ENCODE assay signal across 24 cellular contexts in genomic region chr2:18662689-18663088, GRCh38.
DNase-seq lines count a peak whose midpoint lies in the region; ATAC-seq, FAIRE-seq and TF ChIP-seq lines count a peak whose summit lies in the region.
"Had no signal": no experiment of that assay in that cellular context is flagged by ENCODE, and none has a peak within 500 bp of the region (broad histone marks: within the 10 kb centered on the region; RNA-seq: fewer than 3 reads in every experiment).

No MANE protein-coding gene starts in this region.

- no peaks in the 10 kb centered on the region for H3K36me3 ChIP-seq in breast epithelium
- H3K36me3 ChIP-seq in PC-3 (ENCODE audit: low read depth, low read length): no peaks in the 10 kb centered on the region
- H3K36me3 ChIP-seq: BLaER1 treated with 17β-estradiol and CSF1 and Interleukin-3, amounts not matched to agents 10 nM and 100 nM had no signal

- no peak overlapping the region for H3K27ac Mint-ChIP-seq in MCF 10A (ENCODE audit: low read depth, unreplicated experiment)
- H3K27ac Mint-ChIP-seq: CD4-positive, alpha-beta T cell had no signal

- BruUV-seq in MCF 10A (replicated peaks; lab: Mats Ljungman, UMichigan) (no TSS peak), PC-3 (replicated peaks; lab: Mats Ljungman, UMichigan) (no TSS peak)

- CTCF ChIA-PET in MCF 10A (lab: Yijun Ruan, JAX): no interaction called here
- CTCF ChIA-PET in PC-3 (lab: Charles Lee): no interaction called here

- DNase-seq in MCF 10A (ENCODE audit: unreplicated experiment) (peak; percentile 18), breast epithelium (ENCODE audit: low spot score in 2 of 2) (no peak), PC-3 (peak; percentile 61), epithelial cell of esophagus (ENCODE audit: low read depth) (peak; percentile 9), foreskin melanocyte (no peak), HTR-8/SVneo (ENCODE audit: insufficient read length, low spot score) (no peak)
- DNase-seq: AML-193; CD4-positive, alpha-beta T cell; GDM1; Kasumi-1; MM.1S; NCI-H2029; NCI-H446 treated with DMSO at 0.1 percent for 48 hours; NCI-H526; NCI-H82 had no signal

- no peak overlapping the region for H3K4me3 Mint-ChIP-seq in MCF 10A (ENCODE audit: unreplicated experiment)
- H3K4me3 Mint-ChIP-seq: CD4-positive, alpha-beta T cell had no signal

- H3K79me2 ChIP-seq in PC-3 (ENCODE audit: low read length): no peaks in the 10 kb centered on the region

- no peaks in the 10 kb centered on the region for H3K4me1 ChIP-seq in breast epithelium
- H3K4me1 ChIP-seq in PC-3 (ENCODE audit: insufficient read depth, low read length): peaks cover 21% of the 10 kb centered on the region
- H3K4me1 ChIP-seq: BLaER1 treated with 17β-estradiol and CSF1 and Interleukin-3, amounts not matched to agents 10 nM and 100 nM had no signal

- peaks cover 15% of the 10 kb centered on the region for H3K4me1 Mint-ChIP-seq in MCF 10A (ENCODE audit: insufficient read depth, unreplicated experiment)

- no peaks in the 10 kb centered on the region for H3K9me3 Mint-ChIP-seq in MCF 10A (ENCODE audit: unreplicated experiment)

- H3K27me3 Mint-ChIP-seq in MCF 10A (ENCODE audit: insufficient read depth, unreplicated experiment): no peaks in the 10 kb centered on the region
- H3K27me3 Mint-ChIP-seq: CD4-positive, alpha-beta T cell had no signal

- no peaks in the 10 kb centered on the region for H3K36me3 Mint-ChIP-seq in MCF 10A (ENCODE audit: insufficient read depth, unreplicated experiment)

- H3K9me3 ChIP-seq in breast epithelium (no peaks in the 10 kb centered on the region), PC-3 (ENCODE audit: low read length) (no peaks in the 10 kb centered on the region)
- H3K9me3 ChIP-seq: BLaER1 treated with 17β-estradiol and CSF1 and Interleukin-3, amounts not matched to agents 10 nM and 100 nM had no signal

- intact Hi-C loops in MCF 10A (cut with micrococcal nuclease): no loop called here
- intact Hi-C loops in breast epithelium (cut with DNase I; ENCODE audit: low total_unique reads): no loop called here
- intact Hi-C loops in PC-3 (cut with micrococcal nuclease): no loop called here

- H4K20me1 ChIP-seq in PC-3 (ENCODE audit: low read length): no peaks in the 10 kb centered on the region
- H4K20me1 ChIP-seq: BLaER1 treated with 17β-estradiol and CSF1 and Interleukin-3, amounts not matched to agents 10 nM and 100 nM had no signal

- TF ChIP-seq POLR2A in breast epithelium (IDR thresholded peaks at IDR 0.05): no peak

- no peaks in the 10 kb centered on the region for H3K9me2 ChIP-seq in PC-3 (replicated peaks; ENCODE audit: low read length)

- peak overlapping the region; percentile 2; the same call in 1 of the 2 replicates for H3K4me2 ChIP-seq in PC-3 (ENCODE audit: low read length)
- H3K4me2 ChIP-seq: BLaER1 treated with 17β-estradiol and CSF1 and Interleukin-3, amounts not matched to agents 10 nM and 100 nM had no signal

- peak overlapping the region; percentile 15; the same call in 1 of the 2 replicates for H2AFZ ChIP-seq in PC-3 (ENCODE audit: low read length)

- FAIRE-seq in HTR-8/SVneo (lab: Jason Lieb, UNC): no peak
- FAIRE-seq: A204.1, D721Med, GM12878, H1, K562, RCC 7860 had no signal

- no peak overlapping the region for H3K4me3 ChIP-seq in breast epithelium
- no peak overlapping the region for H3K4me3 ChIP-seq in PC-3 (ENCODE audit: low read length)
- no peak overlapping the region for H3K4me3 ChIP-seq in epithelial cell of esophagus (ENCODE audit: low read length)
- H3K4me3 ChIP-seq: BLaER1 treated with 17β-estradiol and CSF1 and Interleukin-3, amounts not matched to agents 10 nM and 100 nM; GM12878; K562 had no signal

- peak; percentile 79 for ATAC-seq in PC-3
- ATAC-seq in HG02870 (IDR thresholded peaks at IDR 0.05; ENCODE audit: unreplicated experiment): no peak
- ATAC-seq in GM19463 (IDR thresholded peaks at IDR 0.05; ENCODE audit: unreplicated experiment): no peak
- ATAC-seq: GM12878, K562 had no signal

- H3K27ac ChIP-seq in breast epithelium (no peak overlapping the region), PC-3 (ENCODE audit: low read length) (peak overlapping the region; percentile 16; the same call in 1 of the 2 replicates)
- H3K27ac ChIP-seq: BLaER1 treated with 17β-estradiol and CSF1 and Interleukin-3, amounts not matched to agents 10 nM and 100 nM had no signal

- no peaks in the 10 kb centered on the region for H3K27me3 ChIP-seq in breast epithelium
- H3K27me3 ChIP-seq in PC-3 (ENCODE audit: low read length): no peaks in the 10 kb centered on the region
- H3K27me3 ChIP-seq: BLaER1 treated with 17β-estradiol and CSF1 and Interleukin-3, amounts not matched to agents 10 nM and 100 nM had no signal

- no peaks in the 10 kb centered on the region for H3F3A ChIP-seq in PC-3 (ENCODE audit: low read length, unreplicated experiment)

- no peak for TF ChIP-seq CTCF in MCF 10A (IDR thresholded peaks at IDR 0.05; ENCODE audit: unreplicated experiment)
- TF ChIP-seq CTCF in breast epithelium (IDR thresholded peaks at IDR 0.05): no peak
- TF ChIP-seq CTCF in PC-3 (conservative IDR thresholded peaks at IDR 0.05; ENCODE audit: low read depth, low read length): no peak
- TF ChIP-seq CTCF in epithelial cell of esophagus (IDR thresholded peaks at IDR 0.05; ENCODE audit: insufficient read depth, low read depth, low read length, missing control alignments): no peak

- H3K9ac ChIP-seq in PC-3 (ENCODE audit: low read length): no peak overlapping the region; the same call in 1 of the 2 replicates
- H3K9ac ChIP-seq: BLaER1 treated with 17β-estradiol and CSF1 and Interleukin-3, amounts not matched to agents 10 nM and 100 nM had no signal

- POLR2A ChIA-PET in MCF 10A (lab: Yijun Ruan, JAX) (no interaction called here), PC-3 (lab: Charles Lee; ENCODE audit: unreplicated experiment) (no interaction called here)

Comparison
In these comparisons a context has a peak if more than half of its experiments do, and no peak if none do; other contexts are left out.
1. DNase-seq: peak in MCF 10A (single experiment), PC-3 (single experiment) and epithelial cell of esophagus (single experiment); none in breast epithelium (0 of 2), foreskin melanocyte (single experiment) and HTR-8/SVneo (single experiment).